ENCODE assay signal across 28 cellular contexts in the genomic region with DNA sequence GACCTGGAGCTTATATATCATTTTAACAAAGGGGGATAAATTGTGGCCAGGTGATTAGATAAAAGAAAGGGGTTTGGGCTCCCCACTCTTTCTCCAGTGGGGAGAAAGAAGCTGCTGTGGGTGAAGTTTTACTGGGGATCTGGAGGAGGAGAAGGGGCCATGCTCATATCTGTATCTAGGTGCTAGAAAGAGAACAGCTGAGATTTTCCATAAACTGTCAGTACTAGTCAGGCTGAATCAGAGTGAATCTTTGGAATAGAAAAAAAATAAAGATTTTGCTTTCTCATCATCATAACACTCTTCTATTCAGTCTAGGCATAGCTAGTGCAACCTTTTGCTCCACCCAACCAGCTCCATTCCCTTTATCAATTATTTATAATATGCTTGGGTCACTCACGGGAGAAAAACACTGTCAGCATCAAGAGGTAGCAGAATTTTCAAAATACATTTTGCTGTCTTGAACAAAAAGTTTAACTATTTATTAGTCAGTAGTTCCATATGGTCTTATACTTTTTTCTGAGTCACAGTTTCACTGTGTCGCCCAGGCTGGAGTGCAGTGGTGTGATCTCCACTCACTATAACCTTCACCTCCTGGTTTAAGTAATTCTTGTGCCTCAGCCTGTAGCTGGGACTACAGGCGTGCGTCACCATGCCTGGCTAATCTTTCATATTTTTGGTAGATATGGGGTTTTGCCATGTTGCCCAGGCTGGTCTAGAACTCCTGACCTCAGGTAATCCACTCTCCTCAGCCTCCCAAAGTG. TPM values are rescaled to one million over a fixed set of nuclear protein-coding genes. Genes with fewer than 3 reads are reported as not detected.
DNase-seq lines count a peak whose midpoint lies in the region; ATAC-seq and TF ChIP-seq lines count a peak whose summit lies in the region.
"Had no signal": no experiment of that assay in that cellular context is flagged by ENCODE, and none has a peak within 500 bp of the region (broad histone marks: within the 10 kb centered on the region; RNA-seq: fewer than 3 reads in every experiment).

No MANE protein-coding gene starts in this region.

- peaks cover 15% of the 10 kb centered on the region for H3K4me1 Mint-ChIP-seq in MCF 10A (ENCODE audit: insufficient read depth, unreplicated experiment)
- H3K4me1 Mint-ChIP-seq in activated CD4-positive, alpha-beta memory T cell treated with anti-CD3 and anti-CD28 coated beads for 36 hours (ENCODE audit: low read depth), result peaks cover 45% of the 10 kb centered on the region
- peaks cover 37% of the 10 kb centered on the region for H3K4me1 Mint-ChIP-seq in activated naive CD8-positive, alpha-beta T cell treated with anti-CD3 and anti-CD28 coated beads for 36 hours
- H3K4me1 Mint-ChIP-seq: GM23338, nephron had no signal

- H3K4me1 ChIP-seq in breast epithelium (no peaks in the 10 kb centered on the region), thyroid gland (peaks cover 3 to 21% of the 10 kb centered on the region in 2 donors)
- H3K4me1 ChIP-seq: tibial artery had no signal

- no peak overlapping the region for H3K4me3 Mint-ChIP-seq in MCF 10A (ENCODE audit: unreplicated experiment)
- no peak overlapping the region for H3K4me3 Mint-ChIP-seq in activated CD4-positive, alpha-beta memory T cell treated with anti-CD3 and anti-CD28 coated beads for 36 hours
- no peak overlapping the region for H3K4me3 Mint-ChIP-seq in activated naive CD8-positive, alpha-beta T cell treated with anti-CD3 and anti-CD28 coated beads for 36 hours
- H3K4me3 Mint-ChIP-seq: GM23338, nephron had no signal

- no peaks in the 10 kb centered on the region for H3K9me3 ChIP-seq in breast epithelium
- H3K9me3 ChIP-seq in thyroid gland, result no peaks in the 10 kb centered on the region
- H3K9me3 ChIP-seq: tibial artery had no signal

- DNase-seq in MCF 10A (ENCODE audit: unreplicated experiment) (no peak), breast epithelium (ENCODE audit: low spot score in 2 of 2) (no peak), thyroid gland (no peak), glomerular visceral epithelial cell (ENCODE audit: extremely low spot score) (no peak)
- DNase-seq in activated CD4-positive, alpha-beta memory T cell treated with anti-CD3 and anti-CD28 coated beads for 36 hours, result peak; percentile 56
- no peak for DNase-seq in activated naive CD8-positive, alpha-beta T cell treated with anti-CD3 and anti-CD28 coated beads for 36 hours
- DNase-seq: central memory CD4-positive, alpha-beta T cell; dorsolateral prefrontal cortex; glutamatergic neuron; KBM-7; kidney; MM.1S; NCI-H1417; NCI-H2081 treated with DMSO at 0.1 percent for 48 hours; NCI-H345; NCI-H774; small intestine; stimulated activated naive CD4-positive, alpha-beta T cell; T-helper 9 cell; tibial artery; WERI-Rb-1 had no signal

- intact Hi-C loops in MCF 10A (cut with micrococcal nuclease) (no loop called here), breast epithelium (cut with DNase I; ENCODE audit: low total_unique reads) (no loop called here), thyroid gland (cut with DNase I) (no loop called here)
- intact Hi-C loops in activated CD4-positive, alpha-beta memory T cell treated with anti-CD3 and anti-CD28 coated beads for 36 hours (cut with micrococcal nuclease), result loop anchor here (1.0 to 10.0 kb wide), 6 partner anchors 15 to 869 kb away; partner anchors contain the start of gene JAK2

- no peak for ATAC-seq in GM21786 (IDR thresholded peaks at IDR 0.05; ENCODE audit: unreplicated experiment)
- ATAC-seq: GM23338, SK-N-SH treated with all-trans-retinoic acid at 6 μM for 48 hours had no signal

- no peak for TF ChIP-seq CTCF in MCF 10A (IDR thresholded peaks at IDR 0.05; ENCODE audit: unreplicated experiment)
- TF ChIP-seq CTCF in breast epithelium (IDR thresholded peaks at IDR 0.05), result no peak
- no peak for TF ChIP-seq CTCF in thyroid gland (IDR thresholded peaks at IDR 0.05)

- no peaks in the 10 kb centered on the region for H3K9me3 Mint-ChIP-seq in MCF 10A (ENCODE audit: unreplicated experiment)
- H3K9me3 Mint-ChIP-seq in activated CD4-positive, alpha-beta memory T cell treated with anti-CD3 and anti-CD28 coated beads for 36 hours, result no peaks in the 10 kb centered on the region
- H3K9me3 Mint-ChIP-seq in activated naive CD8-positive, alpha-beta T cell treated with anti-CD3 and anti-CD28 coated beads for 36 hours, result no peaks in the 10 kb centered on the region
- H3K9me3 Mint-ChIP-seq: GM23338, nephron had no signal

- WGBS in thyroid gland, 2 donors, result 93 to 94% methylated on average over 4 of the region's 4 CpGs

- CTCF ChIA-PET in MCF 10A (lab: Yijun Ruan, JAX), result interaction anchor here (0.8 to 2.5 kb wide), 6 partner anchors 9 to 67 kb away, joined by 3 to 7 read pairs (median 4); no protein-coding TSS in a partner anchor
- CTCF ChIA-PET in activated CD4-positive, alpha-beta memory T cell treated with anti-CD3 and anti-CD28 coated beads for 36 hours (lab: Charles Lee), result interaction anchor here (0.7 to 2.4 kb wide), 7 partner anchors 13 to 170 kb away, joined by 3 to 10 read pairs (median 7); partner anchors contain the start of gene ERMP1

- H3K4me3 ChIP-seq in breast epithelium (no peak overlapping the region), thyroid gland (replicated peaks in 1 of 3) (no peak overlapping the region)
- H3K4me3 ChIP-seq: dorsolateral prefrontal cortex, GM23338, tibial artery had no signal

- H3K36me3 ChIP-seq in breast epithelium (no peaks in the 10 kb centered on the region), thyroid gland (no peaks in the 10 kb centered on the region)
- H3K36me3 ChIP-seq: WERI-Rb-1 had no signal

- peak overlapping the region; percentile 88 for H3K27ac Mint-ChIP-seq in MCF 10A (ENCODE audit: low read depth, unreplicated experiment)
- H3K27ac Mint-ChIP-seq in activated CD4-positive, alpha-beta memory T cell treated with anti-CD3 and anti-CD28 coated beads for 36 hours, result peak overlapping the region; percentile 63
- H3K27ac Mint-ChIP-seq in activated naive CD8-positive, alpha-beta T cell treated with anti-CD3 and anti-CD28 coated beads for 36 hours, result peak overlapping the region; percentile 23
- H3K27ac Mint-ChIP-seq: GM23338 had no signal

- H3K27me3 Mint-ChIP-seq in MCF 10A (ENCODE audit: insufficient read depth, unreplicated experiment), result no peaks in the 10 kb centered on the region
- no peaks in the 10 kb centered on the region for H3K27me3 Mint-ChIP-seq in activated CD4-positive, alpha-beta memory T cell treated with anti-CD3 and anti-CD28 coated beads for 36 hours
- no peaks in the 10 kb centered on the region for H3K27me3 Mint-ChIP-seq in activated naive CD8-positive, alpha-beta T cell treated with anti-CD3 and anti-CD28 coated beads for 36 hours

- no TSS peak for BruUV-seq in MCF 10A (replicated peaks; lab: Mats Ljungman, UMichigan)

- TF ChIP-seq POLR2A in breast epithelium (IDR thresholded peaks at IDR 0.05) (no peak), thyroid gland (IDR thresholded peaks at IDR 0.05) (no peak)

- H3K27ac ChIP-seq in breast epithelium (no peak overlapping the region), thyroid gland (peak overlapping the region in 2 of 3 donors; percentile 7 to 10)
- H3K27ac ChIP-seq: dorsolateral prefrontal cortex, tibial artery, WERI-Rb-1 had no signal

- no peaks in the 10 kb centered on the region for H3K36me3 Mint-ChIP-seq in MCF 10A (ENCODE audit: insufficient read depth, unreplicated experiment)
- H3K36me3 Mint-ChIP-seq in activated CD4-positive, alpha-beta memory T cell treated with anti-CD3 and anti-CD28 coated beads for 36 hours, result no peaks in the 10 kb centered on the region
- H3K36me3 Mint-ChIP-seq in activated naive CD8-positive, alpha-beta T cell treated with anti-CD3 and anti-CD28 coated beads for 36 hours, result peaks cover 2% of the 10 kb centered on the region

- POLR2A ChIA-PET in MCF 10A (lab: Yijun Ruan, JAX), result interaction anchor here (1.4 kb wide), 1 partner anchor 25 kb away, joined by 3 read pairs; no protein-coding TSS in a partner anchor
- POLR2A ChIA-PET in activated CD4-positive, alpha-beta memory T cell treated with anti-CD3 and anti-CD28 coated beads for 36 hours (lab: Charles Lee), result interaction anchor here (1.0 to 1.6 kb wide), 6 partner anchors 12 to 226 kb away, joined by 3 to 8 read pairs (median 4); partner anchors contain the start of gene ERMP1

- H3K27me3 ChIP-seq in breast epithelium, result no peaks in the 10 kb centered on the region
- H3K27me3 ChIP-seq in thyroid gland, result no peaks in the 10 kb centered on the region
- H3K27me3 ChIP-seq: dorsolateral prefrontal cortex, tibial artery had no signal

RNA-seq across cellular contexts. Expression of gene ERMP1, which starts 21.3 kb away (rescaled TPM):
- total RNA-seq in MCF 10A (2022), result 13.6 and 17.2 TPM in 2 replicates
- total RNA-seq in breast epithelium, result 10 to 100 TPM; 12.6 to 39.2 (median 34.1) TPM
- total RNA-seq in activated CD4-positive, alpha-beta memory T cell treated with anti-CD3 and anti-CD28 coated beads for 36 hours, result 10 to 100 TPM; 23.2 to 24.0 TPM
- 1 to 10 TPM; 6.6 to 7.0 TPM for total RNA-seq in activated naive CD8-positive, alpha-beta T cell treated with anti-CD3 and anti-CD28 coated beads for 36 hours
- total RNA-seq in thyroid gland, result 10 to 100 TPM; 68.3 to 79.5 (median 75.2) TPM

RNA-seq across cellular contexts. Expression of gene MLANA, which starts 36.5 kb away (rescaled TPM):
- total RNA-seq in MCF 10A (2022), result not detected in 2 replicates
- not detected for total RNA-seq in breast epithelium
- not detected for total RNA-seq in activated CD4-positive, alpha-beta memory T cell treated with anti-CD3 and anti-CD28 coated beads for 36 hours
- not detected for total RNA-seq in activated naive CD8-positive, alpha-beta T cell treated with anti-CD3 and anti-CD28 coated beads for 36 hours
- total RNA-seq in thyroid gland, result not detected
- total RNA-seq: astrocyte, dorsolateral prefrontal cortex, GM23338, kidney, OCI-LY7, osteocyte had no signal

Comparison
In these comparisons a context has a peak if more than half of its experiments do, and no peak if none do; other contexts are left out.
1. H3K27ac Mint-ChIP-seq: peak in every context shown above with its lines; median percentile 88 in MCF 10A; 63 in activated CD4-positive, alpha-beta memory T cell treated with anti-CD3 and anti-CD28 coated beads for 36 hours; 23 in activated naive CD8-positive, alpha-beta T cell treated with anti-CD3 and anti-CD28 coated beads for 36 hours.
2. H3K27ac ChIP-seq: peak in thyroid gland (2 of 3); none in breast epithelium (0 of 2).